In the genomic region with DNA sequence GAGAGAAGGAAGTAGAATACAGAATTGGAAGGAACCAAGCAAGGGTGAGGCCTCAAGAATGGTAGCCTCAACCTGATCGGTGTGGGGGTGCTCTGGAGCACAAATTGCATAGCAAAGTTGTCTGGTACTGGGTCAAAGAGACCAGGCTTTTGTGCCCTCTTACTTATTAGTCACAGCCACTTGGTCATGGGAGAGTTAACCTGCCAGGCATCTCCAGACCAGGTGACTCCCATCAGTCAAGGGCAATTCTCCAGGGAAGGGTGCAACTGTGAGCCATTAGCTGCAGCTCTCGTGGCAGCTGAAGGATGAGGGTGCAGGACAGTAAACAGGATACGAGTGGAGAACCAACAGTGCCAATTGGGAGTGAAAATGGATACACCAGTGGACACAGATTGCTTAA, we compare ENCODE assay signal across 1 cellular context.
TF ChIP-seq lines count a peak whose summit lies in the region.

No MANE protein-coding gene starts in this region.

TF ChIP-seq in H1, 55 proteins besides CTCF, POLR2A, EP300 and RAD21:
- TF ChIP-seq EGR1 (IDR thresholded peaks at IDR 0.05; ENCODE audit: borderline replicate concordance, low read depth, low read length), result no peak
- no peak for TF ChIP-seq KDM5A (IDR thresholded peaks at IDR 0.05; ENCODE audit: low read length)
